Comparison of ENCODE assay signal across 7 cellular contexts in genomic region chr16:67260426-67261063, GRCh38. TPM values are rescaled to one million over a fixed set of nuclear protein-coding genes. Genes with fewer than 3 reads are reported as not detected.
DNase-seq lines count a peak whose midpoint lies in the region; ATAC-seq and TF ChIP-seq lines count a peak whose summit lies in the region.

No MANE protein-coding gene starts in this region.

- no peak for TF ChIP-seq POLR2A in Peyer's patch (IDR thresholded peaks at IDR 0.05)

- peaks cover 10 to 43% (median 29%) of the 10 kb centered on the region in 3 donors for H3K27me3 Mint-ChIP-seq in naive B cell

- no peaks in the 10 kb centered on the region for H3K27me3 ChIP-seq in Peyer's patch

- peak overlapping the region in 4 of 6 donors; percentile 26 to 59 (median 37) for H3K27ac Mint-ChIP-seq in naive B cell

- no peaks in the 10 kb centered on the region for H3K9me3 ChIP-seq in Peyer's patch

- H3K4me3 Mint-ChIP-seq in naive B cell: peak overlapping the region in 1 of 8 donors; percentile 3

- H3K36me3 ChIP-seq in Peyer's patch: no peaks in the 10 kb centered on the region

- TF ChIP-seq CTCF in Peyer's patch (IDR thresholded peaks at IDR 0.05): peak in 4 of 6 experiments; percentile 36 to 48 (median 46)

- peak; percentile 41 for ATAC-seq in HG02885 (IDR thresholded peaks at IDR 0.05; ENCODE audit: poor library complexity, unreplicated experiment)
- peak; percentile 53 to 68 for ATAC-seq in naive B cell (ENCODE audit: low read depth in 2 of 2)
- no peak for ATAC-seq in GM19455 (IDR thresholded peaks at IDR 0.05; ENCODE audit: unreplicated experiment)
- ATAC-seq in HG02870 (IDR thresholded peaks at IDR 0.05; ENCODE audit: unreplicated experiment): no peak

- H3K27ac ChIP-seq in Peyer's patch: no peak overlapping the region

- DNase-seq in ELF-1 (ENCODE audit: low read depth, low spot score): peak; percentile 70
- DNase-seq in Peyer's patch: peak in 1 of 3 donors; percentile 28
- DNase-seq in dedifferentiated amniotic fluid mesenchymal stem cell (ENCODE audit: extremely low spot score): peak; percentile 50
- peak; percentile 14 for DNase-seq in naive B cell

- H3K9me3 Mint-ChIP-seq in naive B cell: no peaks in the 10 kb centered on the region

- peaks cover 0 to 4% (median 0%) of the 10 kb centered on the region in 3 donors for H3K4me1 Mint-ChIP-seq in naive B cell

- no peaks in the 10 kb centered on the region for H3K36me3 Mint-ChIP-seq in naive B cell

- no peaks in the 10 kb centered on the region for H3K4me1 ChIP-seq in Peyer's patch

- no peak overlapping the region for H3K4me3 ChIP-seq in Peyer's patch

RNA-seq across cellular contexts. Expression of gene SLC9A5, which starts 11.8 kb away (rescaled TPM):
- total RNA-seq in Peyer's patch: 1 to 10 TPM; 1.2 to 2.2 (median 1.8) TPM
- polyA plus RNA-seq in naive B cell (ENCODE audit: low read depth in 6 of 6): under 1 TPM in 4 of 6 donors, not detected in 2; 0.08 to 0.14 (median 0.10) TPM

RNA-seq across cellular contexts. Expression of gene FHOD1, which starts 13.3 kb away (rescaled TPM):
- 10 to 100 TPM; 13.3 to 64.4 (median 38.8) TPM for total RNA-seq in Peyer's patch
- polyA plus RNA-seq in naive B cell (ENCODE audit: low read depth in 6 of 6): 1 to 10 TPM; 1.4 to 4.8 (median 2.3) TPM

RNA-seq across cellular contexts. Expression of gene PLEKHG4, which starts 18.8 kb away (rescaled TPM):
- total RNA-seq in Peyer's patch: 10 to 100 TPM; 12.3 to 16.5 (median 14.0) TPM
- polyA plus RNA-seq in naive B cell (ENCODE audit: low read depth in 6 of 6): 1 to 10 TPM in 1 of 6 donors, under 1 TPM in 4, not detected in 1; 0.13 to 6.0 (median 0.62) TPM

RNA-seq across cellular contexts. Expression of gene TMEM208, which starts 33.6 kb away (rescaled TPM):
- total RNA-seq in Peyer's patch: 10 to 100 TPM; 23.9 to 40.3 (median 33.3) TPM
- 10 to 100 TPM; 44.9 to 66.7 (median 55.0) TPM for polyA plus RNA-seq in naive B cell (ENCODE audit: low read depth in 6 of 6)

Comparison
In these comparisons a context has a peak if more than half of its experiments do, and no peak if none do; other contexts are left out.
1. ATAC-seq: peak in HG02885 (single experiment) and naive B cell (2 of 2); none in GM19455 (single experiment) and HG02870 (single experiment).